In the genomic region with DNA sequence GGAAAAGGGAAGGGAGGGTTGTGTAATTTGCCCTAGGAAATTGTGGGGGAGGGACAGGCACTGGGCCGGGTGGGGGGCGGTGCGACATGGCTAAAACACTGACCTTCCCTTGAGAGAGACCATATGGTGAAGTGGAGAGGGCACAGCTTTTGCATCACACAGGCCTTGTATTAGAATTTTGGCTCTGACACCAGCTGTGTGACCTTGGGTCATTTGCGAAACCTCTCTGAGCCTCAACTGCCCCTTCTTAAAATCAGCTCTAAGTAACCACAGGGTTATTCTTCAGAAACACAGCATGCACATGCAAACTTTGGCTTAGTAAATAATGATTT, we compare ENCODE assay signal across 1 cellular context.
TF ChIP-seq lines count a peak whose summit lies in the region.

No MANE protein-coding gene starts in this region.

TF ChIP-seq in H1, 55 proteins besides CTCF, POLR2A, EP300 and RAD21:
- no peak for TF ChIP-seq FOSL1 (IDR thresholded peaks at IDR 0.05; ENCODE audit: insufficient read depth, low read depth, low read length)
- TF ChIP-seq KDM4A (IDR thresholded peaks at IDR 0.05; ENCODE audit: low read depth, low read length, severe bottlenecking) = no peak
- TF ChIP-seq KDM1A (IDR thresholded peaks at IDR 0.05; ENCODE audit: borderline replicate concordance, low read length) = peak; percentile 38; the same call in 1 of the 2 replicates
